In the genomic region with DNA sequence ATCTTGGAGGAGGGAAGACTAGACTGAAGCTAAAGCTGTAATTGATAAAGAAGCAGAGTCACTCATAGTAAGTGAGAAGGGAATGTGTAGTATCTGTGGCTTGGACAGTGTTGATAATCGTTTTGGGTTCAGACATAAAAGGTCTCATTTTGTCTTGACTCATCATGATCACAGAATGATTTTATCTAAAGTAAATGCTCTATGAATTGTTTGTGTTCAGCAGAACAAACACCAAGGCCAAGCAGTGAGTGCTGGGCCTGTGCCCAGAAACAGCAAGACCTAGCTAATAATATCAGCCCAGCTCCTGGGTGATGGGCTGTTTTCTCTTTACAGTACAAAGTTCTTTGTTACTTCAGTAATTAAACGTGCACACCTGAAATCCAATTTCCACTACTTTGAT, we compare ENCODE assay signal across 2 cellular contexts.
TF ChIP-seq lines count a peak whose summit lies in the region.

No MANE protein-coding gene starts in this region.

TF ChIP-seq in A549, 52 proteins besides CTCF, POLR2A, EP300 and RAD21 (continues in another document):
- TF ChIP-seq, protein P1, sequence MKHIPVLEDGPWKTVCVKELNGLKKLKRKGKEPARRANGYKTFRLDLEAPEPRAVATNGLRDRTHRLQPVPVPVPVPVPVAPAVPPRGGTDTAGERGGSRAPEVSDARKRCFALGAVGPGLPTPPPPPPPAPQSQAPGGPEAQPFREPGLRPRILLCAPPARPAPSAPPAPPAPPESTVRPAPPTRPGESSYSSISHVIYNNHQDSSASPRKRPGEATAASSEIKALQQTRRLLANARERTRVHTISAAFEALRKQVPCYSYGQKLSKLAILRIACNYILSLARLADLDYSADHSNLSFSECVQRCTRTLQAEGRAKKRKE (CRISPR knock-in tag; IDR thresholded peaks at IDR 0.05; ENCODE audit: low read depth) = no peak
- no peak for TF ChIP-seq NR3C1 (IDR thresholded peaks at IDR 0.05)
- TF ChIP-seq HEYL (CRISPR knock-in tag; IDR thresholded peaks at IDR 0.05) = no peak
- TF ChIP-seq CEBPB (IDR thresholded peaks at IDR 0.05) = peak in 1 of 2 experiments; percentile 32; a peak in 1 of 4 replicates
- TF ChIP-seq NFE2L2 (conservative IDR thresholded peaks at IDR 0.05; ENCODE audit: low read length) = no peak
- no peak for TF ChIP-seq TP53 (CRISPR knock-in tag; IDR thresholded peaks at IDR 0.05)
- no peak for TF ChIP-seq ESRRA (IDR thresholded peaks at IDR 0.05; ENCODE audit: borderline replicate concordance, low read length)
- no peak for TF ChIP-seq SREBF2 (IDR thresholded peaks at IDR 0.05)
- TF ChIP-seq NPAS2 (CRISPR knock-in tag; IDR thresholded peaks at IDR 0.05; ENCODE audit: borderline replicate concordance) = no peak
- no peak for TF ChIP-seq CBX2 (IDR thresholded peaks at IDR 0.05; ENCODE audit: borderline replicate concordance, low read depth)
- TF ChIP-seq RCOR1 (IDR thresholded peaks at IDR 0.05; ENCODE audit: low read depth, low read length) = no peak
- TF ChIP-seq MAZ (IDR thresholded peaks at IDR 0.05; ENCODE audit: borderline replicate concordance, low read depth, low read length) = no peak
- TF ChIP-seq, protein P2, sequence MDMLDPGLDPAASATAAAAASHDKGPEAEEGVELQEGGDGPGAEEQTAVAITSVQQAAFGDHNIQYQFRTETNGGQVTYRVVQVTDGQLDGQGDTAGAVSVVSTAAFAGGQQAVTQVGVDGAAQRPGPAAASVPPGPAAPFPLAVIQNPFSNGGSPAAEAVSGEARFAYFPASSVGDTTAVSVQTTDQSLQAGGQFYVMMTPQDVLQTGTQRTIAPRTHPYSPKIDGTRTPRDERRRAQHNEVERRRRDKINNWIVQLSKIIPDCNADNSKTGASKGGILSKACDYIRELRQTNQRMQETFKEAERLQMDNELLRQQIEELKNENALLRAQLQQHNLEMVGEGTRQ (IDR thresholded peaks at IDR 0.05) = no peak
- no peak for TF ChIP-seq ZSCAN20 (CRISPR knock-in tag; IDR thresholded peaks at IDR 0.05)
- peak; percentile 59 to 67; a peak in 2 of 5 replicates for TF ChIP-seq JUN (IDR thresholded peaks at IDR 0.05)
- TF ChIP-seq FOSB (CRISPR knock-in tag; IDR thresholded peaks at IDR 0.05) = no peak
- TF ChIP-seq HOXB13 (CRISPR knock-in tag; IDR thresholded peaks at IDR 0.05; ENCODE audit: low read depth) = no peak
- no peak for TF ChIP-seq MYC (IDR thresholded peaks at IDR 0.05; ENCODE audit: borderline replicate concordance, low read length)
- TF ChIP-seq, protein P3, sequence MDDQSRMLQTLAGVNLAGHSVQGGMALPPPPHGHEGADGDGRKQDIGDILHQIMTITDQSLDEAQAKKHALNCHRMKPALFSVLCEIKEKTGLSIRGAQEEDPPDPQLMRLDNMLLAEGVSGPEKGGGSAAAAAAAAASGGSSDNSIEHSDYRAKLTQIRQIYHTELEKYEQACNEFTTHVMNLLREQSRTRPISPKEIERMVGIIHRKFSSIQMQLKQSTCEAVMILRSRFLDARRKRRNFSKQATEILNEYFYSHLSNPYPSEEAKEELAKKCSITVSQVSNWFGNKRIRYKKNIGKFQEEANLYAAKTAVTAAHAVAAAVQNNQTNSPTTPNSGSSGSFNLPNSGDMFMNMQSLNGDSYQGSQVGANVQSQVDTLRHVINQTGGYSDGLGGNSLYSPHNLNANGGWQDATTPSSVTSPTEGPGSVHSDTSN (IDR thresholded peaks at IDR 0.05) = no peak
- peak; percentile 55 for TF ChIP-seq FOSL2 (IDR thresholded peaks at IDR 0.05)
- peak; percentile 64; the same call in 1 of the 2 replicates for TF ChIP-seq FOSL2 (CRISPR knock-in tag; IDR thresholded peaks at IDR 0.05)
- TF ChIP-seq, protein P4, sequence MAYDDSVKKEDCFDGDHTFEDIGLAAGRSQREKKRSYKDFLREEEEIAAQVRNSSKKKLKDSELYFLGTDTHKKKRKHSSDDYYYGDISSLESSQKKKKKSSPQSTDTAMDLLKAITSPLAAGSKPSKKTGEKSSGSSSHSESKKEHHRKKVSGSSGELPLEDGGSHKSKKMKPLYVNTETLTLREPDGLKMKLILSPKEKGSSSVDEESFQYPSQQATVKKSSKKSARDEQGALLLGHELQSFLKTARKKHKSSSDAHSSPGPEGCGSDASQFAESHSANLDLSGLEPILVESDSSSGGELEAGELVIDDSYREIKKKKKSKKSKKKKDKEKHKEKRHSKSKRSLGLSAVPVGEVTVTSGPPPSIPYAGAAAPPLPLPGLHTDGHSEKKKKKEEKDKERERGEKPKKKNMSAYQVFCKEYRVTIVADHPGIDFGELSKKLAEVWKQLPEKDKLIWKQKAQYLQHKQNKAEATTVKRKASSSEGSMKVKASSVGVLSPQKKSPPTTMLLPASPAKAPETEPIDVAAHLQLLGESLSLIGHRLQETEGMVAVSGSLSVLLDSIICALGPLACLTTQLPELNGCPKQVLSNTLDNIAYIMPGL (CRISPR knock-in tag; IDR thresholded peaks at IDR 0.05; ENCODE audit: borderline replicate concordance) = no peak
- TF ChIP-seq HOXA7 (CRISPR knock-in tag; IDR thresholded peaks at IDR 0.05) = no peak
- TF ChIP-seq, protein P5, sequence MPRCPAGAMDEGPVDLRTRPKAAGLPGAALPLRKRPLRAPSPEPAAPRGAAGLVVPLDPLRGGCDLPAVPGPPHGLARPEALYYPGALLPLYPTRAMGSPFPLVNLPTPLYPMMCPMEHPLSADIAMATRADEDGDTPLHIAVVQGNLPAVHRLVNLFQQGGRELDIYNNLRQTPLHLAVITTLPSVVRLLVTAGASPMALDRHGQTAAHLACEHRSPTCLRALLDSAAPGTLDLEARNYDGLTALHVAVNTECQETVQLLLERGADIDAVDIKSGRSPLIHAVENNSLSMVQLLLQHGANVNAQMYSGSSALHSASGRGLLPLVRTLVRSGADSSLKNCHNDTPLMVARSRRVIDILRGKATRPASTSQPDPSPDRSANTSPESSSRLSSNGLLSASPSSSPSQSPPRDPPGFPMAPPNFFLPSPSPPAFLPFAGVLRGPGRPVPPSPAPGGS (IDR thresholded peaks at IDR 0.05) = peak; percentile 66; the same call in 1 of the 3 replicates
- TF ChIP-seq, protein P6, sequence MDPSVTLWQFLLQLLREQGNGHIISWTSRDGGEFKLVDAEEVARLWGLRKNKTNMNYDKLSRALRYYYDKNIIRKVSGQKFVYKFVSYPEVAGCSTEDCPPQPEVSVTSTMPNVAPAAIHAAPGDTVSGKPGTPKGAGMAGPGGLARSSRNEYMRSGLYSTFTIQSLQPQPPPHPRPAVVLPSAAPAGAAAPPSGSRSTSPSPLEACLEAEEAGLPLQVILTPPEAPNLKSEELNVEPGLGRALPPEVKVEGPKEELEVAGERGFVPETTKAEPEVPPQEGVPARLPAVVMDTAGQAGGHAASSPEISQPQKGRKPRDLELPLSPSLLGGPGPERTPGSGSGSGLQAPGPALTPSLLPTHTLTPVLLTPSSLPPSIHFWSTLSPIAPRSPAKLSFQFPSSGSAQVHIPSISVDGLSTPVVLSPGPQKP (IDR thresholded peaks at IDR 0.05; ENCODE audit: low read depth, low read length) = no peak
- TF ChIP-seq, protein P7, sequence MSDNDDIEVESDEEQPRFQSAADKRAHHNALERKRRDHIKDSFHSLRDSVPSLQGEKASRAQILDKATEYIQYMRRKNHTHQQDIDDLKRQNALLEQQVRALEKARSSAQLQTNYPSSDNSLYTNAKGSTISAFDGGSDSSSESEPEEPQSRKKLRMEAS (IDR thresholded peaks at IDR 0.05) = peak; percentile 57

TF ChIP-seq in HepG2, 621 proteins besides CTCF, POLR2A, EP300 and RAD21 (continues in another document):
- peak; percentile 87 for TF ChIP-seq NFIC (IDR thresholded peaks at IDR 0.05; ENCODE audit: low read length)
- TF ChIP-seq HCFC1 (IDR thresholded peaks at IDR 0.05; ENCODE audit: low read depth, low read length) = no peak
- TF ChIP-seq ZNF180 (CRISPR knock-in tag; IDR thresholded peaks at IDR 0.05; ENCODE audit: borderline replicate concordance, low read depth) = no peak
- no peak for TF ChIP-seq ZNF572 (CRISPR knock-in tag; IDR thresholded peaks at IDR 0.05)
- TF ChIP-seq NR2F2 (IDR thresholded peaks at IDR 0.05; ENCODE audit: borderline replicate concordance, low read depth) = peak; percentile 72; the same call in 1 of the 2 replicates
- TF ChIP-seq SAP130 (CRISPR knock-in tag; IDR thresholded peaks at IDR 0.05; ENCODE audit: low read depth) = peak; percentile 65
- TF ChIP-seq, protein P8, sequence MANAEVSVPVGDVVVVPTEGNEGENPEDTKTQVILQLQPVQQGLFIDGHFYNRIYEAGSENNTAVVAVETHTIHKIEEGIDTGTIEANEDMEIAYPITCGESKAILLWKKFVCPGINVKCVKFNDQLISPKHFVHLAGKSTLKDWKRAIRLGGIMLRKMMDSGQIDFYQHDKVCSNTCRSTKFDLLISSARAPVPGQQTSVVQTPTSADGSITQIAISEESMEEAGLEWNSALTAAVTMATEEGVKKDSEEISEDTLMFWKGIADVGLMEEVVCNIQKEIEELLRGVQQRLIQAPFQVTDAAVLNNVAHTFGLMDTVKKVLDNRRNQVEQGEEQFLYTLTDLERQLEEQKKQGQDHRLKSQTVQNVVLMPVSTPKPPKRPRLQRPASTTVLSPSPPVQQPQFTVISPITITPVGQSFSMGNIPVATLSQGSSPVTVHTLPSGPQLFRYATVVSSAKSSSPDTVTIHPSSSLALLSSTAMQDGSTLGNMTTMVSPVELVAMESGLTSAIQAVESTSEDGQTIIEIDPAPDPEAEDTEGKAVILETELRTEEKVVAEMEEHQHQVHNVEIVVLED (CRISPR knock-in tag; IDR thresholded peaks at IDR 0.05; ENCODE audit: borderline replicate concordance) = no peak
- no peak for TF ChIP-seq GPN1 (CRISPR knock-in tag; IDR thresholded peaks at IDR 0.05; ENCODE audit: borderline replicate concordance)
- TF ChIP-seq KMT2A (CRISPR knock-in tag; IDR thresholded peaks at IDR 0.05) = no peak
- TF ChIP-seq, protein P9, sequence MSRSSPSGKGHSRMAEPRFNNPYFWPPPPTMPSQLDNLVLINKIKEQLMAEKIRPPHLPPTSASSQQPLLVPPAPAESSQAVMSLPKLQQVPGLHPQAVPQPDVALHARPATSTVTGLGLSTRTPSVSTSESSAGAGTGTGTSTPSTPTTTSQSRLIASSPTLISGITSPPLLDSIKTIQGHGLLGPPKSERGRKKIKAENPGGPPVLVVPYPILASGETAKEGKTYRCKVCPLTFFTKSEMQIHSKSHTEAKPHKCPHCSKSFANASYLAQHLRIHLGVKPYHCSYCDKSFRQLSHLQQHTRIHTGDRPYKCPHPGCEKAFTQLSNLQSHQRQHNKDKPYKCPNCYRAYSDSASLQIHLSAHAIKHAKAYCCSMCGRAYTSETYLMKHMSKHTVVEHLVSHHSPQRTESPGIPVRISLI (CRISPR knock-in tag; IDR thresholded peaks at IDR 0.05; ENCODE audit: borderline replicate concordance) = no peak
- peak; percentile 89 for TF ChIP-seq HMG20A (CRISPR knock-in tag; IDR thresholded peaks at IDR 0.05; ENCODE audit: borderline replicate concordance)
- TF ChIP-seq TARDBP (CRISPR knock-in tag; IDR thresholded peaks at IDR 0.05) = peak; percentile 18; the same call in 1 of the 2 replicates
- TF ChIP-seq, protein P10, sequence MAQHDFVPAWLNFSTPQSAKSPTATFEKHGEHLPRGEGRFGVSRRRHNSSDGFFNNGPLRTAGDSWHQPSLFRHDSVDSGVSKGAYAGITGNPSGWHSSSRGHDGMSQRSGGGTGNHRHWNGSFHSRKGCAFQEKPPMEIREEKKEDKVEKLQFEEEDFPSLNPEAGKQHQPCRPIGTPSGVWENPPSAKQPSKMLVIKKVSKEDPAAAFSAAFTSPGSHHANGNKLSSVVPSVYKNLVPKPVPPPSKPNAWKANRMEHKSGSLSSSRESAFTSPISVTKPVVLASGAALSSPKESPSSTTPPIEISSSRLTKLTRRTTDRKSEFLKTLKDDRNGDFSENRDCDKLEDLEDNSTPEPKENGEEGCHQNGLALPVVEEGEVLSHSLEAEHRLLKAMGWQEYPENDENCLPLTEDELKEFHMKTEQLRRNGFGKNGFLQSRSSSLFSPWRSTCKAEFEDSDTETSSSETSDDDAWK (CRISPR knock-in tag; IDR thresholded peaks at IDR 0.05) = no peak
- peak; percentile 77 for TF ChIP-seq MEIS2 (CRISPR knock-in tag; IDR thresholded peaks at IDR 0.05)
- no peak for TF ChIP-seq ZNF841 (CRISPR knock-in tag; IDR thresholded peaks at IDR 0.05; ENCODE audit: borderline replicate concordance)
- peak; percentile 83 for TF ChIP-seq FOXO1 (CRISPR knock-in tag; IDR thresholded peaks at IDR 0.05)
- TF ChIP-seq JUND (CRISPR knock-in tag; IDR thresholded peaks at IDR 0.05) = 0 out of 2 replicates have a peak, but pooled peaks have one; percentile 31
- peak; percentile 98 for TF ChIP-seq ZNF792 (CRISPR knock-in tag; IDR thresholded peaks at IDR 0.05)
- 0 out of 2 replicates have a peak, but pooled peaks have one; percentile 40 for TF ChIP-seq KLF9 (CRISPR knock-in tag; IDR thresholded peaks at IDR 0.05; ENCODE audit: low read depth)
- TF ChIP-seq SIX1 (CRISPR knock-in tag; IDR thresholded peaks at IDR 0.05; ENCODE audit: borderline replicate concordance) = peak; percentile 75; the same call in 1 of the 2 replicates
- 0 out of 2 replicates have a peak, but pooled peaks have one; percentile 28 for TF ChIP-seq GFI1 (CRISPR knock-in tag; IDR thresholded peaks at IDR 0.05; ENCODE audit: borderline replicate concordance)
- TF ChIP-seq ZFP62 (CRISPR knock-in tag; IDR thresholded peaks at IDR 0.05) = no peak
- TF ChIP-seq, protein P11, sequence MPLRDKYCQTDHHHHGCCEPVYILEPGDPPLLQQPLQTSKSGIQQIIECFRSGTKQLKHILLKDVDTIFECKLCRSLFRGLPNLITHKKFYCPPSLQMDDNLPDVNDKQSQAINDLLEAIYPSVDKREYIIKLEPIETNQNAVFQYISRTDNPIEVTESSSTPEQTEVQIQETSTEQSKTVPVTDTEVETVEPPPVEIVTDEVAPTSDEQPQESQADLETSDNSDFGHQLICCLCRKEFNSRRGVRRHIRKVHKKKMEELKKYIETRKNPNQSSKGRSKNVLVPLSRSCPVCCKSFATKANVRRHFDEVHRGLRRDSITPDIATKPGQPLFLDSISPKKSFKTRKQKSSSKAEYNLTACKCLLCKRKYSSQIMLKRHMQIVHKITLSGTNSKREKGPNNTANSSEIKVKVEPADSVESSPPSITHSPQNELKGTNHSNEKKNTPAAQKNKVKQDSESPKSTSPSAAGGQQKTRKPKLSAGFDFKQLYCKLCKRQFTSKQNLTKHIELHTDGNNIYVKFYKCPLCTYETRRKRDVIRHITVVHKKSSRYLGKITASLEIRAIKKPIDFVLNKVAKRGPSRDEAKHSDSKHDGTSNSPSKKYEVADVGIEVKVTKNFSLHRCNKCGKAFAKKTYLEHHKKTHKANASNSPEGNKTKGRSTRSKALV (CRISPR knock-in tag; IDR thresholded peaks at IDR 0.05) = no peak
- TF ChIP-seq JUNB (CRISPR knock-in tag; IDR thresholded peaks at IDR 0.05; ENCODE audit: borderline replicate concordance) = peak; percentile 46; the same call in 1 of the 2 replicates
- no peak for TF ChIP-seq ZNF790 (CRISPR knock-in tag; IDR thresholded peaks at IDR 0.05; ENCODE audit: borderline replicate concordance)
- TF ChIP-seq, protein P12, sequence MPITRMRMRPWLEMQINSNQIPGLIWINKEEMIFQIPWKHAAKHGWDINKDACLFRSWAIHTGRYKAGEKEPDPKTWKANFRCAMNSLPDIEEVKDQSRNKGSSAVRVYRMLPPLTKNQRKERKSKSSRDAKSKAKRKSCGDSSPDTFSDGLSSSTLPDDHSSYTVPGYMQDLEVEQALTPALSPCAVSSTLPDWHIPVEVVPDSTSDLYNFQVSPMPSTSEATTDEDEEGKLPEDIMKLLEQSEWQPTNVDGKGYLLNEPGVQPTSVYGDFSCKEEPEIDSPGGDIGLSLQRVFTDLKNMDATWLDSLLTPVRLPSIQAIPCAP (CRISPR knock-in tag; IDR thresholded peaks at IDR 0.05; ENCODE audit: low read depth) = no peak
- no peak for TF ChIP-seq KAT7 (CRISPR knock-in tag; IDR thresholded peaks at IDR 0.05; ENCODE audit: borderline replicate concordance)
- TF ChIP-seq, protein P13, sequence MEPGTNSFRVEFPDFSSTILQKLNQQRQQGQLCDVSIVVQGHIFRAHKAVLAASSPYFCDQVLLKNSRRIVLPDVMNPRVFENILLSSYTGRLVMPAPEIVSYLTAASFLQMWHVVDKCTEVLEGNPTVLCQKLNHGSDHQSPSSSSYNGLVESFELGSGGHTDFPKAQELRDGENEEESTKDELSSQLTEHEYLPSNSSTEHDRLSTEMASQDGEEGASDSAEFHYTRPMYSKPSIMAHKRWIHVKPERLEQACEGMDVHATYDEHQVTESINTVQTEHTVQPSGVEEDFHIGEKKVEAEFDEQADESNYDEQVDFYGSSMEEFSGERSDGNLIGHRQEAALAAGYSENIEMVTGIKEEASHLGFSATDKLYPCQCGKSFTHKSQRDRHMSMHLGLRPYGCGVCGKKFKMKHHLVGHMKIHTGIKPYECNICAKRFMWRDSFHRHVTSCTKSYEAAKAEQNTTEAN (CRISPR knock-in tag; conservative IDR thresholded peaks at IDR 0.05) = peak; percentile 81
